20 cellular contexts compared by ENCODE assay signal in the genomic region with DNA sequence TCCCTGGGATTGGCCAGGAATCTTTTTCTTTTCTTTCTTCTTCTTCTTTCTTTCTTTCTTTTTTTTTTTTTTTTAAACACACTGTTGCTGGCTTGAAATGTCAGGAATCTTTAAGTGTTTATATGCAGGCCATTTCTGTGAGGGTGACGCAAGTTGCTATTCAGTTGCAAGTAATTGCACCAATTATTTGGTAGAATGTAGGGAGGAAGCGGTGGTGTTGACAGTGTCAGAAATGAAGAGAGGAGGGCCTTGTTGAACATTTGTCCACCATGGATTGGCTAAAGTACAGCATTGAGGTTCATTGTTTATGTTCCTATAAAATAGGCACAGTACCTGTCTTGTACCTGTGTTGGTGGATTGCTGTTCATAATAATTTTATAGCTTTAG. TPM values are rescaled to one million over a fixed set of nuclear protein-coding genes. Genes with fewer than 3 reads are reported as not detected.
A peak's percentile ranks its signal among the peaks of the same experiment; 100 is the strongest.
DNase-seq lines count a peak whose midpoint lies in the region; ATAC-seq and TF ChIP-seq lines count a peak whose summit lies in the region.
"Had no signal": no experiment of that assay in that cellular context is flagged by ENCODE, and none has a peak within 500 bp of the region (broad histone marks: within the 10 kb centered on the region; RNA-seq: fewer than 3 reads in every experiment).

No MANE protein-coding gene starts in this region.

- H3K4me1 Mint-ChIP-seq in activated naive CD8-positive, alpha-beta T cell (ENCODE audit: low read depth), result peaks cover 55% of the 10 kb centered on the region
- peaks cover 43% of the 10 kb centered on the region for H3K4me1 Mint-ChIP-seq in activated naive CD8-positive, alpha-beta T cell treated with anti-CD3 and anti-CD28 coated beads for 36 hours
- peaks cover 18% of the 10 kb centered on the region for H3K4me1 Mint-ChIP-seq in activated T-helper 17 cell treated with anti-CD3 and anti-CD28 coated beads, Interleukin-2, amount 50 U/mL, for 72 hours
- peaks cover 6% of the 10 kb centered on the region for H3K4me1 Mint-ChIP-seq in nephron progenitor cell

- H3K9me3 Mint-ChIP-seq in activated naive CD8-positive, alpha-beta T cell (ENCODE audit: low read depth), result no peaks in the 10 kb centered on the region
- no peaks in the 10 kb centered on the region for H3K9me3 Mint-ChIP-seq in activated naive CD8-positive, alpha-beta T cell treated with anti-CD3 and anti-CD28 coated beads for 36 hours
- no peaks in the 10 kb centered on the region for H3K9me3 Mint-ChIP-seq in activated T-helper 17 cell treated with anti-CD3 and anti-CD28 coated beads, Interleukin-2, amount 50 U/mL, for 72 hours
- peaks cover 10% of the 10 kb centered on the region for H3K9me3 Mint-ChIP-seq in nephron progenitor cell
- H3K9me3 Mint-ChIP-seq: natural killer cell had no signal

- peak overlapping the region; percentile 24 for H3K4me3 Mint-ChIP-seq in activated naive CD8-positive, alpha-beta T cell
- H3K4me3 Mint-ChIP-seq in activated naive CD8-positive, alpha-beta T cell treated with anti-CD3 and anti-CD28 coated beads for 36 hours, result no peak overlapping the region
- no peak overlapping the region for H3K4me3 Mint-ChIP-seq in activated T-helper 17 cell treated with anti-CD3 and anti-CD28 coated beads, Interleukin-2, amount 50 U/mL, for 72 hours
- H3K4me3 Mint-ChIP-seq in nephron progenitor cell, result no peak overlapping the region
- H3K4me3 Mint-ChIP-seq: natural killer cell had no signal

- H3K36me3 ChIP-seq in mucosa of stomach (ENCODE audit: control insufficient read depth, insufficient read depth, low read length) (no peaks in the 10 kb centered on the region), left ventricle myocardium inferior (peaks cover 30% of the 10 kb centered on the region)
- H3K36me3 ChIP-seq: thyroid gland had no signal

- ATAC-seq in activated T-helper 17 cell treated with anti-CD3 and anti-CD28 coated beads, Interleukin-2, amount 50 U/mL, for 72 hours (replicated peaks), result no peak
- no peak for ATAC-seq in HG02759 (IDR thresholded peaks at IDR 0.05; ENCODE audit: unreplicated experiment)
- ATAC-seq: activated CD4-positive, CD25-positive, alpha-beta regulatory T cell treated with anti-CD3 and anti-CD28 coated beads, Interleukin-2, amount 50 U/mL, for 24 hours; natural killer cell had no signal

- no peak overlapping the region for H3K27ac ChIP-seq in left ventricle myocardium inferior (replicated peaks)
- H3K27ac ChIP-seq: PC-9, SJSA1 had no signal

- TF ChIP-seq CTCF in left ventricle myocardium inferior (IDR thresholded peaks at IDR 0.05; ENCODE audit: borderline replicate concordance) (no peak), nephron progenitor cell (IDR thresholded peaks at IDR 0.05) (no peak)

- H3K4me1 ChIP-seq in mucosa of stomach (ENCODE audit: control insufficient read depth, insufficient read depth, low read length) (peaks cover 55% of the 10 kb centered on the region), left ventricle myocardium inferior (peaks cover 37% of the 10 kb centered on the region)
- H3K4me1 ChIP-seq: SJSA1 had no signal

- H3K9ac ChIP-seq in mucosa of stomach (ENCODE audit: low read length), result peak overlapping the region; percentile 35

- H3K4me3 ChIP-seq in mucosa of stomach (ENCODE audit: low read length) (no peak overlapping the region), left ventricle myocardium inferior (no peak overlapping the region)
- H3K4me3 ChIP-seq: MG63, PC-9, SJSA1, thyroid gland had no signal

- intact Hi-C loops in left ventricle myocardium inferior (cut with micrococcal nuclease), result no loop called here

- H3K9me3 ChIP-seq in mucosa of stomach (ENCODE audit: control insufficient read depth, low read length) (no peaks in the 10 kb centered on the region), left ventricle myocardium inferior (replicated peaks) (no peaks in the 10 kb centered on the region)
- H3K9me3 ChIP-seq: MG63, SJSA1, thyroid gland had no signal

- no peaks in the 10 kb centered on the region for H3K27me3 ChIP-seq in mucosa of stomach (ENCODE audit: control insufficient read depth, insufficient read depth, low read length)
- no peaks in the 10 kb centered on the region for H3K27me3 ChIP-seq in left ventricle myocardium inferior (ENCODE audit: low read depth)
- H3K27me3 ChIP-seq: MG63, SJSA1, thyroid gland had no signal

- peak overlapping the region; percentile 42 for H3K27ac Mint-ChIP-seq in activated naive CD8-positive, alpha-beta T cell
- H3K27ac Mint-ChIP-seq in activated naive CD8-positive, alpha-beta T cell treated with anti-CD3 and anti-CD28 coated beads for 36 hours, result no peak overlapping the region
- H3K27ac Mint-ChIP-seq in activated T-helper 17 cell treated with anti-CD3 and anti-CD28 coated beads, Interleukin-2, amount 50 U/mL, for 72 hours, result peak overlapping the region; percentile 71
- H3K27ac Mint-ChIP-seq in nephron progenitor cell, result no peak overlapping the region
- H3K27ac Mint-ChIP-seq: natural killer cell had no signal

- no peaks in the 10 kb centered on the region for H3K27me3 Mint-ChIP-seq in activated naive CD8-positive, alpha-beta T cell
- H3K27me3 Mint-ChIP-seq in activated naive CD8-positive, alpha-beta T cell treated with anti-CD3 and anti-CD28 coated beads for 36 hours, result no peaks in the 10 kb centered on the region
- no peaks in the 10 kb centered on the region for H3K27me3 Mint-ChIP-seq in activated T-helper 17 cell treated with anti-CD3 and anti-CD28 coated beads, Interleukin-2, amount 50 U/mL, for 72 hours
- no peaks in the 10 kb centered on the region for H3K27me3 Mint-ChIP-seq in nephron progenitor cell (ENCODE audit: low read depth, poor library complexity)

- DNase-seq in activated naive CD8-positive, alpha-beta T cell treated with anti-CD3 and anti-CD28 coated beads for 36 hours, result no peak
- DNase-seq in left ventricle myocardium inferior (no peak), nephron progenitor cell (no peak), putamen (ENCODE audit: low spot score) (no peak)
- DNase-seq: amygdala, caudate nucleus, glutamatergic neuron, MG63, natural killer cell, NCI-H2029, NCI-H524 treated with DMSO at 0.1 percent for 48 hours, PC-9, T1000, thyroid gland had no signal

- H3K36me3 Mint-ChIP-seq in activated naive CD8-positive, alpha-beta T cell, result peaks cover 23% of the 10 kb centered on the region
- H3K36me3 Mint-ChIP-seq in activated naive CD8-positive, alpha-beta T cell treated with anti-CD3 and anti-CD28 coated beads for 36 hours, result peaks cover 51% of the 10 kb centered on the region
- H3K36me3 Mint-ChIP-seq in activated T-helper 17 cell treated with anti-CD3 and anti-CD28 coated beads, Interleukin-2, amount 50 U/mL, for 72 hours (ENCODE audit: low read depth), result peaks cover 49% of the 10 kb centered on the region
- peaks cover 63% of the 10 kb centered on the region for H3K36me3 Mint-ChIP-seq in nephron progenitor cell (ENCODE audit: low read depth)
- H3K36me3 Mint-ChIP-seq: natural killer cell had no signal

RNA-seq across cellular contexts. Expression of gene RPIA, which starts 6.5 kb away (rescaled TPM):
- 10 to 100 TPM; 87.6 to 88.5 TPM for total RNA-seq in activated naive CD8-positive, alpha-beta T cell treated with anti-CD3 and anti-CD28 coated beads for 36 hours
- total RNA-seq in activated T-helper 17 cell treated with anti-CD3 and anti-CD28 coated beads, Interleukin-2, amount 50 U/mL, for 72 hours, result 10 to 100 TPM; 24.4 to 58.8 TPM
- 18.0 TPM for total RNA-seq in left ventricle myocardium inferior

Comparison
In these comparisons a context has a peak if more than half of its experiments do, and no peak if none do; other contexts are left out.
1. H3K27ac Mint-ChIP-seq: peak in activated naive CD8-positive, alpha-beta T cell (single experiment) and activated T-helper 17 cell treated with anti-CD3 and anti-CD28 coated beads, Interleukin-2, amount 50 U/mL, for 72 hours (single experiment); none in activated naive CD8-positive, alpha-beta T cell treated with anti-CD3 and anti-CD28 coated beads for 36 hours (single experiment) and nephron progenitor cell (single experiment).